1 cellular context compared by ENCODE assay signal in genomic region chr7:47538846-47539311, GRCh38.
TF ChIP-seq lines count a peak whose summit lies in the region.

No MANE protein-coding gene starts in this region.

TF ChIP-seq in HepG2, 621 proteins besides CTCF, POLR2A, EP300 and RAD21 (continued from another document and continues in another):
- TF ChIP-seq FOXP4 (CRISPR knock-in tag; IDR thresholded peaks at IDR 0.05): peak; percentile 73
- TF ChIP-seq SATB2 (CRISPR knock-in tag; IDR thresholded peaks at IDR 0.05): no peak
- peak; percentile 60; the same call in 1 of the 2 replicates for TF ChIP-seq NR2C2 (CRISPR knock-in tag; IDR thresholded peaks at IDR 0.05; ENCODE audit: borderline replicate concordance)
- TF ChIP-seq NCOA5 (CRISPR knock-in tag; IDR thresholded peaks at IDR 0.05): no peak
- TF ChIP-seq MED8 (CRISPR knock-in tag; IDR thresholded peaks at IDR 0.05; ENCODE audit: insufficient replicate concordance): no peak
- no peak for TF ChIP-seq ZNF263 (CRISPR knock-in tag; IDR thresholded peaks at IDR 0.05)
- no peak for TF ChIP-seq ZNF777 (CRISPR knock-in tag; IDR thresholded peaks at IDR 0.05)
- TF ChIP-seq GFI1 (CRISPR knock-in tag; IDR thresholded peaks at IDR 0.05; ENCODE audit: borderline replicate concordance): no peak; the same call in 1 of the 2 replicates
- TF ChIP-seq ATAD3A (CRISPR knock-in tag; IDR thresholded peaks at IDR 0.05): no peak
- TF ChIP-seq MBNL3 (CRISPR knock-in tag; conservative IDR thresholded peaks at IDR 0.05): no peak
- TF ChIP-seq TRIM22 (IDR thresholded peaks at IDR 0.05): no peak
- TF ChIP-seq ZNF724P (CRISPR knock-in tag; IDR thresholded peaks at IDR 0.05; ENCODE audit: borderline replicate concordance): no peak
- no peak for TF ChIP-seq CERS6 (CRISPR knock-in tag; IDR thresholded peaks at IDR 0.05)
- TF ChIP-seq ZBTB7B (CRISPR knock-in tag; IDR thresholded peaks at IDR 0.05): no peak
- no peak for TF ChIP-seq ZNF572 (CRISPR knock-in tag; IDR thresholded peaks at IDR 0.05)
- no peak for TF ChIP-seq ZBTB49 (CRISPR knock-in tag; IDR thresholded peaks at IDR 0.05; ENCODE audit: borderline replicate concordance)
- no peak for TF ChIP-seq SP4 (CRISPR knock-in tag; IDR thresholded peaks at IDR 0.05)
- no peak for TF ChIP-seq GRHL1 (CRISPR knock-in tag; conservative IDR thresholded peaks at IDR 0.05)
- TF ChIP-seq ZNF784 (CRISPR knock-in tag; IDR thresholded peaks at IDR 0.05; ENCODE audit: borderline replicate concordance): no peak
- TF ChIP-seq CCAR2 (optimal IDR thresholded peaks at IDR 0.05; ENCODE audit: low read depth, low read length): no peak
- no peak for TF ChIP-seq SOX6 (IDR thresholded peaks at IDR 0.05)
- no peak for TF ChIP-seq SOX6 (CRISPR knock-in tag; IDR thresholded peaks at IDR 0.05)
- TF ChIP-seq ZNF350 (CRISPR knock-in tag; IDR thresholded peaks at IDR 0.05; ENCODE audit: borderline replicate concordance, low read depth): no peak
- TF ChIP-seq KIAA2018 (CRISPR knock-in tag; IDR thresholded peaks at IDR 0.05; ENCODE audit: borderline replicate concordance): no peak
- TF ChIP-seq ZNF644 (CRISPR knock-in tag; IDR thresholded peaks at IDR 0.05; ENCODE audit: low read depth): no peak
- TF ChIP-seq RFXAP (CRISPR knock-in tag; IDR thresholded peaks at IDR 0.05; ENCODE audit: borderline replicate concordance): no peak
- TF ChIP-seq ZNF570 (CRISPR knock-in tag; IDR thresholded peaks at IDR 0.05; ENCODE audit: borderline replicate concordance): no peak
- TF ChIP-seq TEF (CRISPR knock-in tag; IDR thresholded peaks at IDR 0.05): no peak
- no peak for TF ChIP-seq PCBP2 (optimal IDR thresholded peaks at IDR 0.05; ENCODE audit: low read depth, low read length, poor library complexity, severe bottlenecking)
- peak in 1 of 2 experiments; percentile 75; a peak in 2 of 4 replicates for TF ChIP-seq NR2F1 (CRISPR knock-in tag; IDR thresholded peaks at IDR 0.05)
- no peak for TF ChIP-seq KDM2A (CRISPR knock-in tag; IDR thresholded peaks at IDR 0.05; ENCODE audit: borderline replicate concordance, low read depth)
- TF ChIP-seq DMTF1 (CRISPR knock-in tag; IDR thresholded peaks at IDR 0.05): no peak
- TF ChIP-seq GATAD2A (CRISPR knock-in tag; IDR thresholded peaks at IDR 0.05): peak; percentile 95
- TF ChIP-seq ZKSCAN5 (CRISPR knock-in tag; IDR thresholded peaks at IDR 0.05): no peak
- TF ChIP-seq ZNF563 (CRISPR knock-in tag; IDR thresholded peaks at IDR 0.05): no peak
- TF ChIP-seq SP2 (CRISPR knock-in tag; IDR thresholded peaks at IDR 0.05): no peak
- no peak for TF ChIP-seq MEF2D (CRISPR knock-in tag; IDR thresholded peaks at IDR 0.05)
- no peak for TF ChIP-seq TCF7L2 (IDR thresholded peaks at IDR 0.05; ENCODE audit: low read depth, low read length)
- no peak for TF ChIP-seq ZNF616 (CRISPR knock-in tag; IDR thresholded peaks at IDR 0.05; ENCODE audit: low read depth)
- no peak for TF ChIP-seq NFIC (IDR thresholded peaks at IDR 0.05; ENCODE audit: low read length)
- 0 out of 2 replicates have a peak, but pooled peaks have one; percentile 24 for TF ChIP-seq KDM6A (CRISPR knock-in tag; IDR thresholded peaks at IDR 0.05; ENCODE audit: low read depth)
- peak; percentile 90 for TF ChIP-seq TFAP4 (IDR thresholded peaks at IDR 0.05; ENCODE audit: borderline replicate concordance, low read depth)
